In genomic region chrY:14256817-14257168, GRCh38 we compare ENCODE assay signal across 18 cellular contexts.
DNase-seq lines count a peak whose midpoint lies in the region; ATAC-seq and TF ChIP-seq lines count a peak whose summit lies in the region.
"Had no signal": no experiment of that assay in that cellular context is flagged by ENCODE, and none has a peak within 500 bp of the region (broad histone marks: within the 10 kb centered on the region; RNA-seq: fewer than 3 reads in every experiment).

No MANE protein-coding gene starts in this region.

- H3K27ac Mint-ChIP-seq in activated CD4-positive, alpha-beta memory T cell treated with anti-CD3 and anti-CD28 coated beads for 36 hours, result peak overlapping the region; percentile 43
- H3K27ac Mint-ChIP-seq in activated CD4-positive, alpha-beta memory T cell treated with anti-CD3 and anti-CD28 coated beads, Interleukin-2, amount 10 ng/mL, durations not matched to agents 7 days and 5 days, result no peak overlapping the region
- peak overlapping the region; percentile 52 for H3K27ac Mint-ChIP-seq in stimulated activated naive CD8-positive, alpha-beta T cell treated with anti-CD3 and anti-CD28 coated beads, Interleukin-15, Interleukin-2, amounts not matched to agents 100 ng/mL and 50 ng/mL, for 24 hours
- H3K27ac Mint-ChIP-seq in activated T-helper 17 cell treated with anti-CD3 and anti-CD28 coated beads, Interleukin-2, amount 50 U/mL, for 72 hours, result peak overlapping the region; percentile 84
- peak overlapping the region; percentile 83 to 92 for H3K27ac Mint-ChIP-seq in stimulated activated naive CD8-positive, alpha-beta T cell treated with anti-CD3 and anti-CD28 coated beads, Interleukin-15, amount 100 ng/mL, for 72 hours
- H3K27ac Mint-ChIP-seq in GM23338, result no peak overlapping the region
- H3K27ac Mint-ChIP-seq: HFFc6 had no signal

- H3K4me1 ChIP-seq in upper lobe of left lung (no peaks in the 10 kb centered on the region), GM23338 (ENCODE audit: insufficient read depth) (peaks cover 7% of the 10 kb centered on the region)
- H3K4me1 ChIP-seq: BLaER1 had no signal

- H3K4me2 ChIP-seq in GM23338, result no peak overlapping the region
- H3K4me2 ChIP-seq: BLaER1 had no signal

- ATAC-seq in stimulated activated naive CD8-positive, alpha-beta T cell treated with anti-CD3 and anti-CD28 coated beads, Interleukin-15, Interleukin-2, amounts not matched to agents 100 U/mL and 50 U/mL, for 24 hours, result no peak
- ATAC-seq in activated T-helper 17 cell treated with anti-CD3 and anti-CD28 coated beads, Interleukin-2, amount 50 U/mL, for 72 hours (replicated peaks), result no peak
- peak; percentile 18 for ATAC-seq in stimulated activated naive CD8-positive, alpha-beta T cell treated with anti-CD3 and anti-CD28 coated beads, Interleukin-15, amount 100 ng/mL, for 72 hours
- no peak for ATAC-seq in upper lobe of left lung (ENCODE audit: low FRiP score in 2 of 2)
- no peak for ATAC-seq in GM23338
- ATAC-seq: Right ventricle myocardium inferior had no signal

- no peaks in the 10 kb centered on the region for H3K9me3 ChIP-seq in upper lobe of left lung
- H3K9me3 ChIP-seq: BLaER1 had no signal

- H3F3A ChIP-seq in GM23338 (replicated peaks; ENCODE audit: low read depth), result no peaks in the 10 kb centered on the region

- no peaks in the 10 kb centered on the region for H3K36me3 ChIP-seq in upper lobe of left lung
- H3K36me3 ChIP-seq in GM23338 (ENCODE audit: insufficient read depth), result no peaks in the 10 kb centered on the region
- H3K36me3 ChIP-seq: BLaER1 had no signal

- POLR2A ChIA-PET in activated CD4-positive, alpha-beta memory T cell treated with anti-CD3 and anti-CD28 coated beads for 36 hours (lab: Charles Lee), result no interaction called here
- POLR2A ChIA-PET in activated CD4-positive, alpha-beta memory T cell treated with anti-CD3 and anti-CD28 coated beads, Interleukin-2, amount 10 ng/mL, durations not matched to agents 7 days and 5 days (lab: Charles Lee), result no interaction called here

- H2AFZ ChIP-seq in GM23338, result no peak overlapping the region

- 69% methylated on average over 1 of the region's 1 CpG; no CpG with 5 or more reads in 1 of the 2 donors for WGBS in upper lobe of left lung, 2 donors

- no peak overlapping the region for H3K27ac ChIP-seq in upper lobe of left lung
- H3K27ac ChIP-seq in GM23338 (ENCODE audit: low read depth), result no peak overlapping the region
- H3K27ac ChIP-seq: BLaER1 had no signal

- H3K4me3 ChIP-seq in upper lobe of left lung (no peak overlapping the region), GM23338 (no peak overlapping the region)
- H3K4me3 ChIP-seq: BLaER1 had no signal

- H3K9me2 ChIP-seq in GM23338 (ENCODE audit: insufficient read depth), result no peaks in the 10 kb centered on the region

- no peak for TF ChIP-seq CTCF in upper lobe of left lung (IDR thresholded peaks at IDR 0.05)
- TF ChIP-seq CTCF in GM23338 (conservative IDR thresholded peaks at IDR 0.05; ENCODE audit: low read depth in 2 of 2), result no peak

- no peaks in the 10 kb centered on the region for H3K79me2 ChIP-seq in GM23338 (replicated peaks; ENCODE audit: insufficient read depth)

- CTCF ChIA-PET in activated CD4-positive, alpha-beta memory T cell treated with anti-CD3 and anti-CD28 coated beads for 36 hours (lab: Charles Lee), result no interaction called here
- CTCF ChIA-PET in activated CD4-positive, alpha-beta memory T cell treated with anti-CD3 and anti-CD28 coated beads, Interleukin-2, amount 10 ng/mL, durations not matched to agents 7 days and 5 days (lab: Charles Lee), result no interaction called here

- intact Hi-C loops in activated CD4-positive, alpha-beta memory T cell treated with anti-CD3 and anti-CD28 coated beads for 36 hours (cut with micrococcal nuclease), result loop anchor here (2.0 kb wide), 2 partner anchors 44 to 74 kb away; no protein-coding TSS in a partner anchor

- H3K27me3 Mint-ChIP-seq in activated CD4-positive, alpha-beta memory T cell treated with anti-CD3 and anti-CD28 coated beads for 36 hours, result no peaks in the 10 kb centered on the region
- H3K27me3 Mint-ChIP-seq in activated CD4-positive, alpha-beta memory T cell treated with anti-CD3 and anti-CD28 coated beads, Interleukin-2, amount 10 ng/mL, durations not matched to agents 7 days and 5 days, result peaks cover 2% of the 10 kb centered on the region
- H3K27me3 Mint-ChIP-seq in stimulated activated naive CD8-positive, alpha-beta T cell treated with anti-CD3 and anti-CD28 coated beads, Interleukin-15, Interleukin-2, amounts not matched to agents 100 ng/mL and 50 ng/mL, for 24 hours, result no peaks in the 10 kb centered on the region
- no peaks in the 10 kb centered on the region for H3K27me3 Mint-ChIP-seq in activated T-helper 17 cell treated with anti-CD3 and anti-CD28 coated beads, Interleukin-2, amount 50 U/mL, for 72 hours
- peaks cover 8% of the 10 kb centered on the region for H3K27me3 Mint-ChIP-seq in stimulated activated naive CD8-positive, alpha-beta T cell treated with anti-CD3 and anti-CD28 coated beads, Interleukin-15, amount 100 ng/mL, for 72 hours
- H3K27me3 Mint-ChIP-seq in GM23338 (ENCODE audit: insufficient read depth, low read depth, poor library complexity), result no peaks in the 10 kb centered on the region

- peaks cover 22% of the 10 kb centered on the region for H3K4me1 Mint-ChIP-seq in activated CD4-positive, alpha-beta memory T cell treated with anti-CD3 and anti-CD28 coated beads for 36 hours (ENCODE audit: low read depth)
- peaks cover 9% of the 10 kb centered on the region for H3K4me1 Mint-ChIP-seq in activated CD4-positive, alpha-beta memory T cell treated with anti-CD3 and anti-CD28 coated beads, Interleukin-2, amount 10 ng/mL, durations not matched to agents 7 days and 5 days
- peaks cover 12% of the 10 kb centered on the region for H3K4me1 Mint-ChIP-seq in stimulated activated naive CD8-positive, alpha-beta T cell treated with anti-CD3 and anti-CD28 coated beads, Interleukin-15, Interleukin-2, amounts not matched to agents 100 ng/mL and 50 ng/mL, for 24 hours (ENCODE audit: low read depth)
- peaks cover 12% of the 10 kb centered on the region for H3K4me1 Mint-ChIP-seq in activated T-helper 17 cell treated with anti-CD3 and anti-CD28 coated beads, Interleukin-2, amount 50 U/mL, for 72 hours
- peaks cover 17% of the 10 kb centered on the region for H3K4me1 Mint-ChIP-seq in stimulated activated naive CD8-positive, alpha-beta T cell treated with anti-CD3 and anti-CD28 coated beads, Interleukin-15, amount 100 ng/mL, for 72 hours
- peaks cover 21% of the 10 kb centered on the region for H3K4me1 Mint-ChIP-seq in GM23338

- no peaks in the 10 kb centered on the region for H4K20me1 ChIP-seq in GM23338 (replicated peaks; ENCODE audit: insufficient read depth)
- H4K20me1 ChIP-seq: BLaER1 had no signal

- no peak for TF ChIP-seq POLR2A in upper lobe of left lung (IDR thresholded peaks at IDR 0.05)

- DNase-seq in activated CD4-positive, alpha-beta memory T cell treated with anti-CD3 and anti-CD28 coated beads for 36 hours, result no peak
- no peak for DNase-seq in activated CD4-positive, alpha-beta memory T cell treated with anti-CD3 and anti-CD28 coated beads, Interleukin-2, amount 10 ng/mL, durations not matched to agents 7 days and 5 days
- DNase-seq in stimulated activated naive CD8-positive, alpha-beta T cell treated with anti-CD3 and anti-CD28 coated beads, Interleukin-15, Interleukin-2, amounts not matched to agents 100 U/mL and 50 U/mL, for 24 hours, result no peak
- no peak for DNase-seq in stimulated activated naive CD8-positive, alpha-beta T cell treated with anti-CD3 and anti-CD28 coated beads, Interleukin-15, amount 100 ng/mL, for 72 hours
- DNase-seq in upper lobe of left lung (no peak), GM23338 (ENCODE audit: low spot score) (no peak)
- DNase-seq: DMS79, HFFc6, IMR-90, NCI-H1417, NCI-H187 treated with DMSO at 0.1 percent for 48 hours, NCI-H2227 treated with DMSO at 0.1 percent for 48 hours, NCI-H510A treated with DMSO at 0.1 percent for 48 hours, NCI-H774 had no signal

- H3K27me3 ChIP-seq in upper lobe of left lung (no peaks in the 10 kb centered on the region), GM23338 (ENCODE audit: insufficient read depth) (no peaks in the 10 kb centered on the region)
- H3K27me3 ChIP-seq: BLaER1 had no signal

- no peaks in the 10 kb centered on the region for H3K36me3 Mint-ChIP-seq in activated CD4-positive, alpha-beta memory T cell treated with anti-CD3 and anti-CD28 coated beads for 36 hours
- H3K36me3 Mint-ChIP-seq in activated CD4-positive, alpha-beta memory T cell treated with anti-CD3 and anti-CD28 coated beads, Interleukin-2, amount 10 ng/mL, durations not matched to agents 7 days and 5 days (ENCODE audit: low read depth), result no peaks in the 10 kb centered on the region
- no peaks in the 10 kb centered on the region for H3K36me3 Mint-ChIP-seq in stimulated activated naive CD8-positive, alpha-beta T cell treated with anti-CD3 and anti-CD28 coated beads, Interleukin-15, Interleukin-2, amounts not matched to agents 100 ng/mL and 50 ng/mL, for 24 hours (ENCODE audit: low read depth)
- H3K36me3 Mint-ChIP-seq in activated T-helper 17 cell treated with anti-CD3 and anti-CD28 coated beads, Interleukin-2, amount 50 U/mL, for 72 hours (ENCODE audit: low read depth), result no peaks in the 10 kb centered on the region
- no peaks in the 10 kb centered on the region for H3K36me3 Mint-ChIP-seq in GM23338 (ENCODE audit: low read depth)

- H3K9me3 Mint-ChIP-seq in activated CD4-positive, alpha-beta memory T cell treated with anti-CD3 and anti-CD28 coated beads for 36 hours, result no peaks in the 10 kb centered on the region
- H3K9me3 Mint-ChIP-seq in activated CD4-positive, alpha-beta memory T cell treated with anti-CD3 and anti-CD28 coated beads, Interleukin-2, amount 10 ng/mL, durations not matched to agents 7 days and 5 days, result no peaks in the 10 kb centered on the region
- peaks cover 4% of the 10 kb centered on the region for H3K9me3 Mint-ChIP-seq in stimulated activated naive CD8-positive, alpha-beta T cell treated with anti-CD3 and anti-CD28 coated beads, Interleukin-15, Interleukin-2, amounts not matched to agents 100 ng/mL and 50 ng/mL, for 24 hours
- H3K9me3 Mint-ChIP-seq in activated T-helper 17 cell treated with anti-CD3 and anti-CD28 coated beads, Interleukin-2, amount 50 U/mL, for 72 hours, result no peaks in the 10 kb centered on the region
- H3K9me3 Mint-ChIP-seq in stimulated activated naive CD8-positive, alpha-beta T cell treated with anti-CD3 and anti-CD28 coated beads, Interleukin-15, amount 100 ng/mL, for 72 hours, result peaks cover 0 to 5% of the 10 kb centered on the region in 2 donors
- H3K9me3 Mint-ChIP-seq in GM23338, result no peaks in the 10 kb centered on the region
- H3K9me3 Mint-ChIP-seq: HFFc6 had no signal

- no peak overlapping the region for H3K4me3 Mint-ChIP-seq in activated CD4-positive, alpha-beta memory T cell treated with anti-CD3 and anti-CD28 coated beads for 36 hours
- H3K4me3 Mint-ChIP-seq in activated CD4-positive, alpha-beta memory T cell treated with anti-CD3 and anti-CD28 coated beads, Interleukin-2, amount 10 ng/mL, durations not matched to agents 7 days and 5 days, result no peak overlapping the region
- H3K4me3 Mint-ChIP-seq in stimulated activated naive CD8-positive, alpha-beta T cell treated with anti-CD3 and anti-CD28 coated beads, Interleukin-15, Interleukin-2, amounts not matched to agents 100 ng/mL and 50 ng/mL, for 24 hours, result no peak overlapping the region
- peak overlapping the region; percentile 64 for H3K4me3 Mint-ChIP-seq in activated T-helper 17 cell treated with anti-CD3 and anti-CD28 coated beads, Interleukin-2, amount 50 U/mL, for 72 hours
- H3K4me3 Mint-ChIP-seq in stimulated activated naive CD8-positive, alpha-beta T cell treated with anti-CD3 and anti-CD28 coated beads, Interleukin-15, amount 100 ng/mL, for 72 hours, result peak overlapping the region; percentile 44 to 52
- H3K4me3 Mint-ChIP-seq in GM23338, result no peak overlapping the region
- H3K4me3 Mint-ChIP-seq: HFFc6 had no signal

- no peak for TF ChIP-seq EP300 in upper lobe of left lung (IDR thresholded peaks at IDR 0.05)

Comparison
In these comparisons a context has a peak if more than half of its experiments do, and no peak if none do; other contexts are left out.
1. H3K27ac Mint-ChIP-seq: peak in activated CD4-positive, alpha-beta memory T cell treated with anti-CD3 and anti-CD28 coated beads for 36 hours (single experiment), stimulated activated naive CD8-positive, alpha-beta T cell treated with anti-CD3 and anti-CD28 coated beads, Interleukin-15, Interleukin-2, amounts not matched to agents 100 ng/mL and 50 ng/mL, for 24 hours (single experiment), activated T-helper 17 cell treated with anti-CD3 and anti-CD28 coated beads, Interleukin-2, amount 50 U/mL, for 72 hours (single experiment) and stimulated activated naive CD8-positive, alpha-beta T cell treated with anti-CD3 and anti-CD28 coated beads, Interleukin-15, amount 100 ng/mL, for 72 hours (2 of 2); none in activated CD4-positive, alpha-beta memory T cell treated with anti-CD3 and anti-CD28 coated beads, Interleukin-2, amount 10 ng/mL, durations not matched to agents 7 days and 5 days (single experiment) and GM23338 (single experiment).
2. H3K4me3 Mint-ChIP-seq: peak in activated T-helper 17 cell treated with anti-CD3 and anti-CD28 coated beads, Interleukin-2, amount 50 U/mL, for 72 hours (single experiment) and stimulated activated naive CD8-positive, alpha-beta T cell treated with anti-CD3 and anti-CD28 coated beads, Interleukin-15, amount 100 ng/mL, for 72 hours (2 of 2); none in activated CD4-positive, alpha-beta memory T cell treated with anti-CD3 and anti-CD28 coated beads for 36 hours (single experiment), activated CD4-positive, alpha-beta memory T cell treated with anti-CD3 and anti-CD28 coated beads, Interleukin-2, amount 10 ng/mL, durations not matched to agents 7 days and 5 days (single experiment), stimulated activated naive CD8-positive, alpha-beta T cell treated with anti-CD3 and anti-CD28 coated beads, Interleukin-15, Interleukin-2, amounts not matched to agents 100 ng/mL and 50 ng/mL, for 24 hours (single experiment) and GM23338 (single experiment).